In genomic region chr17:67273900-67274299, GRCh38 we compare ENCODE assay signal across 8 cellular contexts.
"Had no signal": no experiment of that assay in that cellular context is flagged by ENCODE, and none has a peak within 500 bp of the region (broad histone marks: within the 10 kb centered on the region; RNA-seq: fewer than 3 reads in every experiment).

No MANE protein-coding gene starts in this region.

- DNase-seq: GDM1, GF-D8 had no signal

- FAIRE-seq: G401.6, GM12878, GM12891, GM12892, GM18507, GM19239 had no signal

- ATAC-seq: GM12878 had no signal

- H3K4me3 ChIP-seq: GM12878 had no signal
